22 cellular contexts compared by ENCODE assay signal in genomic region chr17:62707425-62707739, GRCh38.
DNase-seq lines count a peak whose midpoint lies in the region; ATAC-seq and TF ChIP-seq lines count a peak whose summit lies in the region.
"Had no signal": no experiment of that assay in that cellular context is flagged by ENCODE, and none has a peak within 500 bp of the region (broad histone marks: within the 10 kb centered on the region; RNA-seq: fewer than 3 reads in every experiment).

No MANE protein-coding gene starts in this region.

- peak overlapping the region; percentile 28 for H3K4me3 Mint-ChIP-seq in natural killer cell
- no peak overlapping the region for H3K4me3 Mint-ChIP-seq in natural killer cell treated with Interleukin-12 subunit alpha and Interleukin-12 subunit beta and Interleukin-15 and Interleukin-18, amount 100 ng/mL, for 72 hours
- H3K4me3 Mint-ChIP-seq in nephron progenitor cell, result no peak overlapping the region
- no peak overlapping the region for H3K4me3 Mint-ChIP-seq in CD8-positive, alpha-beta memory T cell
- H3K4me3 Mint-ChIP-seq: CD14-positive monocyte had no signal

- H3K27ac Mint-ChIP-seq in natural killer cell, result no peak overlapping the region
- H3K27ac Mint-ChIP-seq in natural killer cell treated with Interleukin-12 subunit alpha and Interleukin-12 subunit beta and Interleukin-15 and Interleukin-18, amount 100 ng/mL, for 72 hours, result no peak overlapping the region
- H3K27ac Mint-ChIP-seq in nephron progenitor cell, result peak overlapping the region; percentile 47
- peak overlapping the region in 1 of 8 donors; percentile 84 for H3K27ac Mint-ChIP-seq in CD8-positive, alpha-beta memory T cell

- H3K27ac ChIP-seq in RWPE2 (ENCODE audit: poor library complexity, severe bottlenecking), result no peak overlapping the region
- H3K27ac ChIP-seq in CD8-positive, alpha-beta memory T cell (ENCODE audit: low read depth, low read length), result no peak overlapping the region
- H3K27ac ChIP-seq: KMS-11, SJCRH30 had no signal

- H3K27me3 Mint-ChIP-seq in natural killer cell (ENCODE audit: low read depth in 2 of 2) (no peaks in the 10 kb centered on the region), nephron progenitor cell (ENCODE audit: low read depth, poor library complexity) (peaks cover 39% of the 10 kb centered on the region)
- peaks cover 3 to 8% of the 10 kb centered on the region in 2 donors for H3K27me3 Mint-ChIP-seq in natural killer cell treated with Interleukin-12 subunit alpha and Interleukin-12 subunit beta and Interleukin-15 and Interleukin-18, amount 100 ng/mL, for 72 hours
- H3K27me3 Mint-ChIP-seq in CD8-positive, alpha-beta memory T cell, result peaks cover 0 to 2% of the 10 kb centered on the region in 2 donors

- no peaks in the 10 kb centered on the region for H3K9me3 Mint-ChIP-seq in natural killer cell
- H3K9me3 Mint-ChIP-seq in natural killer cell treated with Interleukin-12 subunit alpha and Interleukin-12 subunit beta and Interleukin-15 and Interleukin-18, amount 100 ng/mL, for 72 hours, result no peaks in the 10 kb centered on the region
- H3K9me3 Mint-ChIP-seq in nephron progenitor cell, result peaks cover 31% of the 10 kb centered on the region
- H3K9me3 Mint-ChIP-seq in CD8-positive, alpha-beta memory T cell, result peaks cover 0 to 4% (median 0%) of the 10 kb centered on the region in 5 donors

- no peaks in the 10 kb centered on the region for H3K36me3 ChIP-seq in RWPE2 (ENCODE audit: low read depth)
- no peaks in the 10 kb centered on the region for H3K36me3 ChIP-seq in CD8-positive, alpha-beta memory T cell (ENCODE audit: insufficient read depth, low read length)
- H3K36me3 ChIP-seq: SJCRH30 had no signal

- H3K4me1 ChIP-seq in RWPE2 (ENCODE audit: insufficient read depth, poor library complexity, severe bottlenecking), result peaks cover 23% of the 10 kb centered on the region
- H3K4me1 ChIP-seq in CD8-positive, alpha-beta memory T cell (ENCODE audit: insufficient read depth, low read length), result peaks cover 6% of the 10 kb centered on the region

- no peak overlapping the region for H3K4me3 ChIP-seq in RWPE2 (ENCODE audit: severe bottlenecking)
- no peak overlapping the region for H3K4me3 ChIP-seq in CD8-positive, alpha-beta memory T cell (ENCODE audit: low read length)
- H3K4me3 ChIP-seq: SJCRH30 had no signal

- H3K9me3 ChIP-seq in RWPE2 (ENCODE audit: severe bottlenecking), result no peaks in the 10 kb centered on the region
- H3K9me3 ChIP-seq in CD8-positive, alpha-beta memory T cell (ENCODE audit: low read length), result no peaks in the 10 kb centered on the region
- H3K9me3 ChIP-seq: SJCRH30 had no signal

- intact Hi-C loops in natural killer cell (cut with micrococcal nuclease), result no loop called here

- TF ChIP-seq CTCF in natural killer cell (IDR thresholded peaks at IDR 0.05) (no peak), RWPE2 (IDR thresholded peaks at IDR 0.05; ENCODE audit: poor library complexity, severe bottlenecking) (no peak), nephron progenitor cell (IDR thresholded peaks at IDR 0.05) (no peak)

- CTCF ChIA-PET in CD8-positive, alpha-beta memory T cell (lab: Charles Lee), result interaction anchor here (0.9 kb wide), 1 partner anchor 258 kb away, joined by 3 read pairs; the partner anchor contains the start of gene TANC2

- ATAC-seq in natural killer cell (no peak), RWPE2 (ENCODE audit: low read depth) (no peak), GM21367 (IDR thresholded peaks at IDR 0.05; ENCODE audit: unreplicated experiment) (no peak)
- ATAC-seq in natural killer cell treated with Interleukin-12 subunit alpha and Interleukin-12 subunit beta and Interleukin-15 and Interleukin-18, amount 100 ng/mL, for 72 hours, result no peak

- no peaks in the 10 kb centered on the region for H3K36me3 Mint-ChIP-seq in natural killer cell
- no peaks in the 10 kb centered on the region for H3K36me3 Mint-ChIP-seq in natural killer cell treated with Interleukin-12 subunit alpha and Interleukin-12 subunit beta and Interleukin-15 and Interleukin-18, amount 100 ng/mL, for 72 hours
- peaks cover 5% of the 10 kb centered on the region for H3K36me3 Mint-ChIP-seq in nephron progenitor cell (ENCODE audit: low read depth)
- no peaks in the 10 kb centered on the region for H3K36me3 Mint-ChIP-seq in CD8-positive, alpha-beta memory T cell
- H3K36me3 Mint-ChIP-seq: CD14-positive monocyte had no signal

- DNase-seq in natural killer cell (no peak), RWPE2 (ENCODE audit: low spot score) (peak; percentile 17), nephron progenitor cell (no peak), NK-92 (lab: John Stamatoyannopoulos, UW; ENCODE audit: unreplicated experiment) (no peak)
- no peak for DNase-seq in natural killer cell treated with Interleukin-12 subunit alpha and Interleukin-12 subunit beta and Interleukin-15 and Interleukin-18, amount 100 ng/mL, for 72 hours (ENCODE audit: low spot score)
- no peak for DNase-seq in CD8-positive, alpha-beta memory T cell
- DNase-seq: AML-193, Caco-2, DMS53, EL, GOT3, MV-4-11, NCI-H1417, NCI-H187, NCI-H2227 treated with DMSO at 0.1 percent for 48 hours, NCI-H510A treated with DMSO at 0.1 percent for 48 hours, NCI-H774, OCI-M1, SJCRH30 had no signal

- H3K4me1 Mint-ChIP-seq in natural killer cell, result peaks cover 10 to 12% of the 10 kb centered on the region in 2 donors
- H3K4me1 Mint-ChIP-seq in natural killer cell treated with Interleukin-12 subunit alpha and Interleukin-12 subunit beta and Interleukin-15 and Interleukin-18, amount 100 ng/mL, for 72 hours (ENCODE audit: low read depth in 2 of 2), result peaks cover 3 to 6% of the 10 kb centered on the region in 2 donors
- H3K4me1 Mint-ChIP-seq in nephron progenitor cell, result peaks cover 50% of the 10 kb centered on the region
- H3K4me1 Mint-ChIP-seq in CD8-positive, alpha-beta memory T cell, result peaks cover 7 to 12% (median 8%) of the 10 kb centered on the region in 3 donors

- POLR2A ChIA-PET in CD8-positive, alpha-beta memory T cell (lab: Charles Lee), result no interaction called here

- no peaks in the 10 kb centered on the region for H3K27me3 ChIP-seq in RWPE2 (ENCODE audit: insufficient read depth, poor library complexity, severe bottlenecking)
- H3K27me3 ChIP-seq in CD8-positive, alpha-beta memory T cell (ENCODE audit: insufficient read depth, low read length, poor library complexity, severe bottlenecking), result peaks cover 3% of the 10 kb centered on the region
